8 cellular contexts compared by ENCODE assay signal in the genomic region with DNA sequence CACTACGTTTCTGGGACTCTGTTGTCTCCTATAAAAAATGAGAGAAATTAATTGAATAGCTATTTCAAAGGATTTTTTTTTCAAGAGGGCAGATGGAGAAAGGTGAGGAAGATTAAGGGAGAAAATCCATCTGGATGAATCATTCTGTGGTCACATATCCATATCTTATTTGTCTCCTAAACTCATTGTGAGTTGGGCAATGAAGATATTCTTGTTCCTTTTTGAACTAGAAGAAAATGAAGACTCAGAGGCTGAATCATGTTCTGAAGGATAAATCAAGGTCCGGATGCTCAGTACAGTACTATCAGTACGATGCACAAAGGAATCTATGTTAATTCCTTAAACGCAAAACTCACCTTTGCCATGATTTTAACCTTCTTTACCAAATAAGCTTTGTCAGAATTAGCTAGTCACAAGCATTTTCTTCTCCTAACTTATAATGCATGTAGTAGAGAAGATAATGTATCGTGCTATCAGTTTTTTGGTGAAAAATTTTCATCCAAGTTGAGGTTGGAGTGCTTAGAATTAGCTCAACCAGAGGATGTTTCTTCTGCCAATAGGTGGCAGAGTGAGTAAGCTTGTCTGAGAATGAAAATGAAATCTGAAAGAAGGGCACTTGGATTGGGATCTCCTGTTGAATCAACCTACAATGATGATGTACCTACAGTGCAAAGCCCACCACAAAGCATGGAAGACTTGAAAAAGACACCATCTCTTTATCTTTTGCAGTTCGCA.
DNase-seq lines count a peak whose midpoint lies in the region; ATAC-seq, FAIRE-seq and TF ChIP-seq lines count a peak whose summit lies in the region.

No MANE protein-coding gene starts in this region.

- H3K9me3 ChIP-seq in Caco-2: no peaks in the 10 kb centered on the region
- H3K9me3 ChIP-seq in kidney (ENCODE audit: control insufficient read depth in 1 of 2, low read length in 2 of 2): no peaks in the 10 kb centered on the region

- peaks cover 3% of the 10 kb centered on the region for H3K9me3 Mint-ChIP-seq in Caco-2 (ENCODE audit: unreplicated experiment)

- no peak overlapping the region for H3K4me3 Mint-ChIP-seq in Caco-2 (ENCODE audit: unreplicated experiment)

- peak; percentile 8 for FAIRE-seq in kidney (lab: Jason Lieb, UNC)

- BruUV-seq in Caco-2 (replicated peaks; lab: Mats Ljungman, UMichigan): no TSS peak

- CTCF ChIA-PET in Caco-2 (lab: Charles Lee): interaction anchor here (0.7 to 1.0 kb wide), 4 partner anchors 348 to 504 kb away, joined by 3 to 18 read pairs (median 4); no protein-coding TSS in a partner anchor

- no peaks in the 10 kb centered on the region for H3K27me3 ChIP-seq in Caco-2 (replicated peaks; ENCODE audit: control insufficient read depth, insufficient read depth, low read length)

- H3K27ac Mint-ChIP-seq in Caco-2 (ENCODE audit: unreplicated experiment): no peak overlapping the region

- ATAC-seq in SK-N-SH treated with all-trans-retinoic acid at 6 μM for 48 hours: peak; percentile 74
- ATAC-seq in GM19397 (IDR thresholded peaks at IDR 0.05; ENCODE audit: unreplicated experiment): no peak

- intact Hi-C loops in Caco-2 (cut with micrococcal nuclease; ENCODE audit: unreplicated experiment) (loop anchor here (1.0 kb wide), 4 partner anchors 355 to 504 kb away; no protein-coding TSS in a partner anchor), kidney (cut with DNase I) (no loop called here), lower leg skin (cut with DNase I; ENCODE audit: low total_unique reads) (no loop called here)

- 67 to 74% methylated on average over 6 of the region's 6 CpGs for WGBS in lower leg skin, 2 donors

- no peak overlapping the region for H3K27ac ChIP-seq in kidney (ENCODE audit: low read depth in 2 of 2, low read length in 2 of 2)

- POLR2A ChIA-PET in Caco-2 (lab: Charles Lee): no interaction called here

- no peak for TF ChIP-seq POLR2A in lower leg skin (IDR thresholded peaks at IDR 0.05)
- TF ChIP-seq POLR2A in erythroblast (IDR thresholded peaks at IDR 0.05; ENCODE audit: low read length): no peak

- peak in 1 of 2 experiments; percentile 16 for DNase-seq in Caco-2
- DNase-seq in HT-29 (ENCODE audit: low spot score): peak; percentile 70
- no peak for DNase-seq in kidney
- no peak for DNase-seq in lower leg skin (ENCODE audit: low spot score in 2 of 2)
- no peak for DNase-seq in erythroblast (lab: John Stamatoyannopoulos, UW)
- DNase-seq in activated CD4-positive, CD25-positive, alpha-beta regulatory T cell (lab: John Stamatoyannopoulos, UW): no peak

- H3K4me1 ChIP-seq in Caco-2: no peaks in the 10 kb centered on the region
- no peaks in the 10 kb centered on the region for H3K4me1 ChIP-seq in kidney (ENCODE audit: control insufficient read depth in 1 of 2, insufficient read depth in 1 of 2, low read depth in 1 of 2, low read length in 2 of 2)

- peaks cover 8% of the 10 kb centered on the region for H3K27me3 Mint-ChIP-seq in Caco-2 (ENCODE audit: insufficient read depth, unreplicated experiment)

- H3K4me1 Mint-ChIP-seq in Caco-2 (ENCODE audit: low read depth, unreplicated experiment): no peaks in the 10 kb centered on the region

- H3K36me3 ChIP-seq in Caco-2 (ENCODE audit: control insufficient read depth, insufficient read depth, low read length) (no peaks in the 10 kb centered on the region), kidney (ENCODE audit: control insufficient read depth in 1 of 2, insufficient read depth in 2 of 2, low read length in 2 of 2) (no peaks in the 10 kb centered on the region)

- no peak overlapping the region for H3K4me3 ChIP-seq in Caco-2 (ENCODE audit: low read depth, low read length)
- no peak overlapping the region for H3K4me3 ChIP-seq in kidney (ENCODE audit: low read length in 2 of 2)
- H3K4me3 ChIP-seq in lower leg skin (ENCODE audit: low read depth, poor library complexity, severe bottlenecking): no peak overlapping the region

- TF ChIP-seq CTCF in Caco-2 (IDR thresholded peaks at IDR 0.05; ENCODE audit: insufficient read depth in 1 of 2, low read depth in 1 of 2, low read length in 1 of 2, severe bottlenecking in 1 of 2, unreplicated experiment in 1 of 2) (peak; percentile 29 to 54), kidney (IDR thresholded peaks at IDR 0.05; ENCODE audit: borderline replicate concordance, extremely low read depth, insufficient read depth) (peak; percentile 21), lower leg skin (IDR thresholded peaks at IDR 0.05) (no peak)

- H3K36me3 Mint-ChIP-seq in Caco-2 (ENCODE audit: insufficient read depth, unreplicated experiment): no peaks in the 10 kb centered on the region

- no peak overlapping the region for H3K9ac ChIP-seq in kidney (ENCODE audit: low read length in 2 of 2)

TF ChIP-seq in SK-N-SH treated with all-trans-retinoic acid at 6 μM for 48 hours, 23 proteins besides CTCF, POLR2A, EP300 and RAD21:
- no peak for TF ChIP-seq OSR1 (CRISPR knock-in tag; IDR thresholded peaks at IDR 0.05)
- TF ChIP-seq ZFP3 (CRISPR knock-in tag; IDR thresholded peaks at IDR 0.05): no peak
- TF ChIP-seq SNAI2 (CRISPR knock-in tag; IDR thresholded peaks at IDR 0.05): no peak
- TF ChIP-seq, protein P1, sequence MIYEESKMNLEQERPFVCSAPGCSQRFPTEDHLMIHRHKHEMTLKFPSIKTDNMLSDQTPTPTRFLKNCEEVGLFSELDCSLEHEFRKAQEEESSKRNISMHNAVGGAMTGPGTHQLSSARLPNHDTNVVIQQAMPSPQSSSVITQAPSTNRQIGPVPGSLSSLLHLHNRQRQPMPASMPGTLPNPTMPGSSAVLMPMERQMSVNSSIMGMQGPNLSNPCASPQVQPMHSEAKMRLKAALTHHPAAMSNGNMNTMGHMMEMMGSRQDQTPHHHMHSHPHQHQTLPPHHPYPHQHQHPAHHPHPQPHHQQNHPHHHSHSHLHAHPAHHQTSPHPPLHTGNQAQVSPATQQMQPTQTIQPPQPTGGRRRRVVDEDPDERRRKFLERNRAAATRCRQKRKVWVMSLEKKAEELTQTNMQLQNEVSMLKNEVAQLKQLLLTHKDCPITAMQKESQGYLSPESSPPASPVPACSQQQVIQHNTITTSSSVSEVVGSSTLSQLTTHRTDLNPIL (CRISPR knock-in tag; IDR thresholded peaks at IDR 0.05; ENCODE audit: low read depth): no peak
- TF ChIP-seq ISL1 (CRISPR knock-in tag; IDR thresholded peaks at IDR 0.05): no peak
- TF ChIP-seq ESRRG (CRISPR knock-in tag; IDR thresholded peaks at IDR 0.05): no peak
- TF ChIP-seq ZNF8 (CRISPR knock-in tag; IDR thresholded peaks at IDR 0.05): no peak
- no peak for TF ChIP-seq PPARA (CRISPR knock-in tag; IDR thresholded peaks at IDR 0.05; ENCODE audit: borderline replicate concordance)
- TF ChIP-seq, protein P2, sequence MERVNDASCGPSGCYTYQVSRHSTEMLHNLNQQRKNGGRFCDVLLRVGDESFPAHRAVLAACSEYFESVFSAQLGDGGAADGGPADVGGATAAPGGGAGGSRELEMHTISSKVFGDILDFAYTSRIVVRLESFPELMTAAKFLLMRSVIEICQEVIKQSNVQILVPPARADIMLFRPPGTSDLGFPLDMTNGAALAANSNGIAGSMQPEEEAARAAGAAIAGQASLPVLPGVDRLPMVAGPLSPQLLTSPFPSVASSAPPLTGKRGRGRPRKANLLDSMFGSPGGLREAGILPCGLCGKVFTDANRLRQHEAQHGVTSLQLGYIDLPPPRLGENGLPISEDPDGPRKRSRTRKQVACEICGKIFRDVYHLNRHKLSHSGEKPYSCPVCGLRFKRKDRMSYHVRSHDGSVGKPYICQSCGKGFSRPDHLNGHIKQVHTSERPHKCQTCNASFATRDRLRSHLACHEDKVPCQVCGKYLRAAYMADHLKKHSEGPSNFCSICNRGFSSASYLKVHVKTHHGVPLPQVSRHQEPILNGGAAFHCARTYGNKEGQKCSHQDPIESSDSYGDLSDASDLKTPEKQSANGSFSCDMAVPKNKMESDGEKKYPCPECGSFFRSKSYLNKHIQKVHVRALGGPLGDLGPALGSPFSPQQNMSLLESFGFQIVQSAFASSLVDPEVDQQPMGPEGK (CRISPR knock-in tag; IDR thresholded peaks at IDR 0.05; ENCODE audit: borderline replicate concordance): no peak
- no peak for TF ChIP-seq ZNF70 (CRISPR knock-in tag; IDR thresholded peaks at IDR 0.05)

Comparison
In these comparisons a context has a peak if more than half of its experiments do, and no peak if none do; other contexts are left out.
1. CTCF ChIP-seq: peak in Caco-2 (2 of 2) and kidney (single experiment); none in lower leg skin (0 of 3).